12 cellular contexts compared by ENCODE assay signal in genomic region chr6:90251295-90251992, GRCh38. TPM values are rescaled to one million over a fixed set of nuclear protein-coding genes. Genes with fewer than 3 reads are reported as not detected.
DNase-seq lines count a peak whose midpoint lies in the region; ATAC-seq, FAIRE-seq and TF ChIP-seq lines count a peak whose summit lies in the region.
"Had no signal": no experiment of that assay in that cellular context is flagged by ENCODE, and none has a peak within 500 bp of the region (broad histone marks: within the 10 kb centered on the region; RNA-seq: fewer than 3 reads in every experiment).

No MANE protein-coding gene starts in this region.

- no peak for DNase-seq in left ventricle myocardium superior
- no peak for DNase-seq in sciatic nerve (ENCODE audit: low spot score)
- DNase-seq in pancreas = no peak
- DNase-seq in iPS-NIHi7 (ENCODE audit: extremely low spot score) = no peak
- DNase-seq: NCI-H187 treated with DMSO at 0.1 percent for 48 hours; stimulated activated CD4-positive, alpha-beta T cell treated with anti-CD3 and anti-CD28 coated beads, Interleukin-2, amount 100 ng/mL, for 48 hours had no signal

- H3K27ac Mint-ChIP-seq in activated naive CD8-positive, alpha-beta T cell = peak overlapping the region; percentile 98
- H3K27ac Mint-ChIP-seq: dendritic cell treated with granulocyte-macrophage colony-stimulating factor and Interleukin-4, amounts not matched to agents 40 ng/mL and 50 ng/mL, for 4 days had no signal

- TF ChIP-seq CTCF in pancreas (IDR thresholded peaks at IDR 0.05) = no peak

- H3K36me3 Mint-ChIP-seq in activated naive CD8-positive, alpha-beta T cell = peaks cover 53% of the 10 kb centered on the region

- WGBS in pancreas, 2 donors = 84 to 87% methylated on average over 4 of the region's 4 CpGs

- H3K36me3 ChIP-seq in pancreas = no peaks in the 10 kb centered on the region

- intact Hi-C loops in left ventricle myocardium superior (cut with micrococcal nuclease) (no loop called here), sciatic nerve (cut with DNase I) (no loop called here), pancreas (cut with DNase I) (no loop called here)

- H3K4me3 ChIP-seq in pancreas = no peak overlapping the region
- H3K4me3 ChIP-seq: lung had no signal

- peaks cover 22% of the 10 kb centered on the region for H3K9me3 Mint-ChIP-seq in activated naive CD8-positive, alpha-beta T cell (ENCODE audit: low read depth)
- H3K9me3 Mint-ChIP-seq: dendritic cell treated with granulocyte-macrophage colony-stimulating factor and Interleukin-4, amounts not matched to agents 40 ng/mL and 50 ng/mL, for 4 days had no signal

- H3K4me1 ChIP-seq in pancreas = peaks cover 0 to 3% (median 0%) of the 10 kb centered on the region in 3 donors

- H3K27me3 ChIP-seq in pancreas = no peaks in the 10 kb centered on the region

- peak overlapping the region; percentile 68 for H3K4me3 Mint-ChIP-seq in activated naive CD8-positive, alpha-beta T cell
- H3K4me3 Mint-ChIP-seq: dendritic cell treated with granulocyte-macrophage colony-stimulating factor and Interleukin-4, amounts not matched to agents 40 ng/mL and 50 ng/mL, for 4 days had no signal

- no peak overlapping the region for H3K27ac ChIP-seq in pancreas

- H3K4me1 Mint-ChIP-seq in activated naive CD8-positive, alpha-beta T cell (ENCODE audit: low read depth) = peaks cover 93% of the 10 kb centered on the region

- FAIRE-seq in pancreas (lab: Jason Lieb, UNC) = no peak

- no peaks in the 10 kb centered on the region for H3K27me3 Mint-ChIP-seq in activated naive CD8-positive, alpha-beta T cell
- H3K27me3 Mint-ChIP-seq: dendritic cell treated with granulocyte-macrophage colony-stimulating factor and Interleukin-4, amounts not matched to agents 40 ng/mL and 50 ng/mL, for 4 days had no signal

- H3K9me3 ChIP-seq in pancreas = no peaks in the 10 kb centered on the region

- peak; percentile 82 for ATAC-seq in GM18499 (IDR thresholded peaks at IDR 0.05; ENCODE audit: insufficient read depth, unreplicated experiment)
- peak; percentile 94 for ATAC-seq in GM19455 (IDR thresholded peaks at IDR 0.05; ENCODE audit: unreplicated experiment)
- ATAC-seq in HG03097 (IDR thresholded peaks at IDR 0.05; ENCODE audit: low FRiP score, unreplicated experiment) = peak; percentile 70
- no peak for ATAC-seq in left ventricle myocardium superior
- ATAC-seq in sciatic nerve = no peak
- ATAC-seq in pancreas = no peak

RNA-seq across cellular contexts. Expression of gene BACH2, which starts 45.2 kb away (rescaled TPM):
- total RNA-seq in left ventricle myocardium superior = 1.5 TPM
- 25.3 TPM for total RNA-seq in sciatic nerve
- 1 to 10 TPM; 3.0 to 8.0 (median 5.5) TPM for total RNA-seq in pancreas
- polyA plus RNA-seq in pancreas = 1 to 10 TPM in 1 of 2 donors, under 1 TPM in 1; 0.61 to 1.1 TPM

Comparison
In these comparisons a context has a peak if more than half of its experiments do, and no peak if none do; other contexts are left out.
1. ATAC-seq: peak in GM18499 (single experiment), GM19455 (single experiment) and HG03097 (single experiment); none in left ventricle myocardium superior (single experiment), sciatic nerve (single experiment) and pancreas (0 of 4).